In genomic region chr5:947626-948471, GRCh38 we compare ENCODE assay signal across 1 cellular context.
TF ChIP-seq lines count a peak whose summit lies in the region.

No MANE protein-coding gene starts in this region.

TF ChIP-seq in K562, 482 proteins besides CTCF, POLR2A, EP300 and RAD21:
- no peak for TF ChIP-seq PATZ1 (CRISPR knock-in tag; IDR thresholded peaks at IDR 0.05; ENCODE audit: borderline replicate concordance)
- TF ChIP-seq BCOR (IDR thresholded peaks at IDR 0.05): peak; percentile 8; the same call in 1 of the 2 replicates
- no peak for TF ChIP-seq BDP1 (IDR thresholded peaks at IDR 0.05; ENCODE audit: insufficient read depth, insufficient read length)
- peak; percentile 34 for TF ChIP-seq ZFP36 (IDR thresholded peaks at IDR 0.05; ENCODE audit: low read depth, low read length, partially characterized antibody)
- peak; percentile 74 for TF ChIP-seq ZNF766 (CRISPR knock-in tag; conservative IDR thresholded peaks at IDR 0.05)
